Comparison of ENCODE assay signal across 23 cellular contexts in genomic region chr7:6212008-6212407, GRCh38.
DNase-seq lines count a peak whose midpoint lies in the region; ATAC-seq, FAIRE-seq and TF ChIP-seq lines count a peak whose summit lies in the region.
"Had no signal": no experiment of that assay in that cellular context is flagged by ENCODE, and none has a peak within 500 bp of the region (broad histone marks: within the 10 kb centered on the region; RNA-seq: fewer than 3 reads in every experiment).

No MANE protein-coding gene starts in this region.

- WGBS in HepG2 (ENCODE audit: low lambda C conversion rate) = 78% methylated on average over 3 of the region's 3 CpGs
- WGBS in right lobe of liver (ENCODE audit: insufficient coverage, low coverage, low lambda C conversion rate, missing lambda C conversion rate) = 91% methylated on average over 3 of the region's 3 CpGs

- H3K4me1 Mint-ChIP-seq in WTC11 (peaks cover 23% of the 10 kb centered on the region), neural progenitor cell (peaks cover 4% of the 10 kb centered on the region)
- H3K4me1 Mint-ChIP-seq: CD14-positive monocyte had no signal

- H3K9ac ChIP-seq in HepG2 (ENCODE audit: insufficient read depth, low read depth, low read length) = no peak overlapping the region
- no peak overlapping the region for H3K9ac ChIP-seq in neural progenitor cell
- H3K9ac ChIP-seq: GM23248 had no signal

- POLR2A ChIA-PET in HepG2 (lab: Yijun Ruan, JAX) (no interaction called here), WTC11 (lab: Charles Lee) (no interaction called here)

- no peak overlapping the region for H3K4me3 Mint-ChIP-seq in WTC11
- peak overlapping the region; percentile 36 for H3K4me3 Mint-ChIP-seq in neural progenitor cell
- H3K4me3 Mint-ChIP-seq: CD14-positive monocyte had no signal

- H3K9me3 Mint-ChIP-seq in WTC11 (peaks cover 13% of the 10 kb centered on the region), neural progenitor cell (peaks cover 3% of the 10 kb centered on the region)

- DNase-seq in HepG2 (ENCODE audit: low spot score) (no peak), right lobe of liver (no peak), WTC11 (ENCODE audit: low spot score) (no peak), neural progenitor cell (ENCODE audit: low spot score) (no peak), SKM-1 treated with dmso at 0.1 percent for 144 hours (lab: John Stamatoyannopoulos, UW; ENCODE audit: unreplicated experiment) (no peak), NOMO-1 treated with DMSO at 0.1 percent for 48 hours (lab: John Stamatoyannopoulos, UW; ENCODE audit: unreplicated experiment) (no peak)
- DNase-seq: ACHN, BE2C, GM23248, HCEC 1CT, KBM-7, NCI-H1048, NCI-H1417, NCI-H1694, NCI-H2029 treated with DMSO at 0.1 percent for 48 hours, NCI-H526 treated with DMSO at 0.1 percent for 48 hours, SHP77 had no signal

- BruUV-seq in HepG2 (replicated peaks; lab: Mats Ljungman, UMichigan) = no TSS peak

- TF ChIP-seq POLR2A in HepG2 (IDR thresholded peaks at IDR 0.05; ENCODE audit: insufficient read depth in 1 of 2, low read depth in 2 of 2, low read length in 2 of 2) = no peak
- TF ChIP-seq POLR2A in right lobe of liver (IDR thresholded peaks at IDR 0.05) = no peak

- CTCF ChIA-PET in HepG2 (lab: Yijun Ruan, JAX; ENCODE audit: low intra/inter-chr PET ratio, low total read pairs) = no interaction called here
- CTCF ChIA-PET in WTC11 (lab: Charles Lee) = no interaction called here

- FAIRE-seq in HepG2 (lab: Jason Lieb, UNC) = no peak
- FAIRE-seq: D721Med, GM19239 had no signal

- no peak overlapping the region for H3K4me3 ChIP-seq in HepG2 (replicated peaks in 1 of 3; ENCODE audit: insufficient read depth in 1 of 3, low read depth in 2 of 3, low read length in 3 of 3)
- H3K4me3 ChIP-seq in right lobe of liver = no peak overlapping the region
- H3K4me3 ChIP-seq in neural progenitor cell = no peak overlapping the region
- H3K4me3 ChIP-seq: GM23248 had no signal

- H3F3A ChIP-seq in neural progenitor cell (ENCODE audit: low read depth) = no peaks in the 10 kb centered on the region

- ATAC-seq in HepG2 (no peak), right lobe of liver (no peak), WTC11 (no peak), GM21423 (IDR thresholded peaks at IDR 0.05; ENCODE audit: unreplicated experiment) (no peak)

- intact Hi-C loops in HepG2 (cut with micrococcal nuclease; ENCODE audit: unreplicated experiment) = no loop called here
- intact Hi-C loops in right lobe of liver (cut with DNase I) = no loop called here

- no peaks in the 10 kb centered on the region for H3K27me3 ChIP-seq in HepG2 (ENCODE audit: control insufficient read depth in 1 of 2, insufficient read depth in 2 of 2, low read length in 2 of 2)
- H3K27me3 ChIP-seq in right lobe of liver = no peaks in the 10 kb centered on the region
- H3K27me3 ChIP-seq in neural progenitor cell = no peaks in the 10 kb centered on the region
- H3K27me3 ChIP-seq: BE2C had no signal

- TF ChIP-seq RAD21 in HepG2 (CRISPR knock-in tag; IDR thresholded peaks at IDR 0.05) = no peak

- no peaks in the 10 kb centered on the region for H3K9me3 ChIP-seq in HepG2 (ENCODE audit: low read length)
- no peaks in the 10 kb centered on the region for H3K9me3 ChIP-seq in right lobe of liver
- H3K9me3 ChIP-seq in neural progenitor cell (ENCODE audit: low read depth) = no peaks in the 10 kb centered on the region
- H3K9me3 ChIP-seq: BE2C had no signal

- H3K27ac Mint-ChIP-seq in WTC11 (peak overlapping the region; percentile 94), neural progenitor cell (no peak overlapping the region)

- H3K27ac ChIP-seq in HepG2 (ENCODE audit: extremely low read length, insufficient read depth, low read length) (no peak overlapping the region), right lobe of liver (no peak overlapping the region), neural progenitor cell (no peak overlapping the region)
- H3K27ac ChIP-seq: 22Rv1, GM23248, RWPE1 had no signal

- no peaks in the 10 kb centered on the region for H3K27me3 Mint-ChIP-seq in WTC11 (ENCODE audit: low read depth)
- H3K27me3 Mint-ChIP-seq in neural progenitor cell (ENCODE audit: insufficient read depth, low read depth) = no peaks in the 10 kb centered on the region

- H3K4me1 ChIP-seq in HepG2 (ENCODE audit: insufficient read depth, low read length) (no peaks in the 10 kb centered on the region), right lobe of liver (no peaks in the 10 kb centered on the region), neural progenitor cell (no peaks in the 10 kb centered on the region)
- H3K4me1 ChIP-seq: BE2C had no signal

- H3K79me2 ChIP-seq in HepG2 (ENCODE audit: insufficient read depth, low read length) (no peaks in the 10 kb centered on the region), neural progenitor cell (ENCODE audit: low read depth) (no peaks in the 10 kb centered on the region)

- H4K20me1 ChIP-seq in HepG2 (ENCODE audit: insufficient read depth, low read length) (no peaks in the 10 kb centered on the region), neural progenitor cell (ENCODE audit: low read depth) (peaks cover 4% of the 10 kb centered on the region)

- 0 out of 2 replicates have a peak, but pooled peaks cover 7% of the 10 kb centered on the region for H3K36me3 Mint-ChIP-seq in WTC11
- peaks cover 3% of the 10 kb centered on the region for H3K36me3 Mint-ChIP-seq in neural progenitor cell

- H3K36me3 ChIP-seq in HepG2 (replicated peaks in 1 of 2; ENCODE audit: control insufficient read depth in 1 of 2, insufficient read depth in 2 of 2, low read length in 2 of 2) (no peaks in the 10 kb centered on the region), right lobe of liver (no peaks in the 10 kb centered on the region), neural progenitor cell (no peaks in the 10 kb centered on the region)
- H3K36me3 ChIP-seq: BE2C had no signal

- H3K4me2 ChIP-seq in HepG2 (ENCODE audit: low read depth, low read length) (no peak overlapping the region), neural progenitor cell (no peak overlapping the region)

- H2AFZ ChIP-seq in HepG2 (ENCODE audit: low read length) = no peak overlapping the region
- H2AFZ ChIP-seq in neural progenitor cell (replicated peaks) = no peak overlapping the region
- H2AFZ ChIP-seq: GM23248 had no signal

- no peak for TF ChIP-seq CTCF in HepG2 (CRISPR knock-in tag; IDR thresholded peaks at IDR 0.05)
- TF ChIP-seq CTCF in right lobe of liver (IDR thresholded peaks at IDR 0.05) = no peak
- no peak for TF ChIP-seq CTCF in WTC11 (IDR thresholded peaks at IDR 0.05)
- TF ChIP-seq CTCF in neural progenitor cell (IDR thresholded peaks at IDR 0.05) = no peak

- TF ChIP-seq EP300 in HepG2 (IDR thresholded peaks at IDR 0.05; ENCODE audit: low read depth in 2 of 2, low read length in 2 of 2) (no peak), HepG2 (CRISPR knock-in tag; IDR thresholded peaks at IDR 0.05; ENCODE audit: borderline replicate concordance) (no peak)

- in situ Hi-C loops in HepG2 (cut with HindIII; ENCODE audit: extremely low pct_ligation_motif_present, low pct_unique_long_range_greater_than_20kb) = no loop called here

TF ChIP-seq in HepG2, 621 proteins besides CTCF, POLR2A, EP300 and RAD21:
- TF ChIP-seq NFE2L2 (IDR thresholded peaks at IDR 0.05; ENCODE audit: low read length) (peak; percentile 73), MAFK (conservative IDR thresholded peaks at IDR 0.05 in 1 of 2, IDR thresholded peaks at IDR 0.05 in 1 of 2; ENCODE audit: low read length in 2 of 2) (0 out of 4 replicates have a peak, but pooled peaks of 1 of the 2 experiments have one; percentile 1), BATF2 (CRISPR knock-in tag; IDR thresholded peaks at IDR 0.05) (no peak)

TF ChIP-seq in WTC11, 78 proteins besides CTCF, POLR2A, EP300 and RAD21 (continues in another document):
- TF ChIP-seq SMAD4 (CRISPR knock-in tag; IDR thresholded peaks at IDR 0.05) = no peak
- TF ChIP-seq FOXK1 (CRISPR knock-in tag; IDR thresholded peaks at IDR 0.05) = no peak
- TF ChIP-seq AR (CRISPR knock-in tag; IDR thresholded peaks at IDR 0.05) = no peak
- no peak for TF ChIP-seq ZNF281 (CRISPR knock-in tag; IDR thresholded peaks at IDR 0.05)
- TF ChIP-seq GTF2I (CRISPR knock-in tag; conservative IDR thresholded peaks at IDR 0.05) = no peak
- TF ChIP-seq CREM (CRISPR knock-in tag; IDR thresholded peaks at IDR 0.05) = no peak
